Comparison of ENCODE assay signal across 23 cellular contexts in genomic region chr2:3280683-3281520, GRCh38.
DNase-seq lines count a peak whose midpoint lies in the region; ATAC-seq, FAIRE-seq and TF ChIP-seq lines count a peak whose summit lies in the region.
"Had no signal": no experiment of that assay in that cellular context is flagged by ENCODE, and none has a peak within 500 bp of the region (broad histone marks: within the 10 kb centered on the region; RNA-seq: fewer than 3 reads in every experiment).

No MANE protein-coding gene starts in this region.

- ATAC-seq in Right ventricle myocardium superior (ENCODE audit: poor library complexity): no peak
- no peak for ATAC-seq in heart right ventricle
- no peak for ATAC-seq in gastroesophageal sphincter
- ATAC-seq: left cardiac atrium, right cardiac atrium had no signal

- H3K27ac Mint-ChIP-seq in endodermal cell (no peak overlapping the region), neural progenitor cell (peak overlapping the region; percentile 15)
- H3K27ac Mint-ChIP-seq: activated naive CD4-positive, alpha-beta T cell treated with anti-CD3 and anti-CD28 coated beads, Interleukin-2, amount 50 U/mL, for 24 hours; naive B cell had no signal

- 96% methylated on average over 13 of the region's 13 CpGs for WGBS in heart right ventricle, 2 donors
- WGBS in endodermal cell (ENCODE audit: insufficient coverage in 1 of 2, insufficient read length in 1 of 2), 2 experiments: 92 to 95% methylated on average over 11 to 13 of the region's 13 CpGs
- 46 to 52% methylated on average over 10 to 13 of the region's 13 CpGs for WGBS in thyroid gland, 2 donors
- 67 to 97% methylated on average over 1 to 6 of the region's 13 CpGs for WGBS in gastroesophageal sphincter (ENCODE audit: low coverage in 1 of 2), 2 donors

- H4K20me1 ChIP-seq in neural progenitor cell (ENCODE audit: low read depth): peaks cover 39% of the 10 kb centered on the region

- H3K4me3 Mint-ChIP-seq in endodermal cell: no peak overlapping the region
- H3K4me3 Mint-ChIP-seq in neural progenitor cell: no peak overlapping the region
- H3K4me3 Mint-ChIP-seq: activated CD4-positive, alpha-beta T cell treated with anti-CD3 and anti-CD28 coated beads, Interleukin-2, amount 10 ng/mL, durations not matched to agents 24 days and 14 days; activated naive CD4-positive, alpha-beta T cell treated with anti-CD3 and anti-CD28 coated beads, Interleukin-2, amount 50 U/mL, for 24 hours; central memory CD8-positive, alpha-beta T cell had no signal

- DNase-seq in Right ventricle myocardium superior (peak; percentile 25), heart right ventricle (no peak), endodermal cell (peak; percentile 24), neural progenitor cell (ENCODE audit: low spot score) (no peak), thyroid gland (peak; percentile 88 to 91), SKM-1 (lab: John Stamatoyannopoulos, UW; ENCODE audit: unreplicated experiment) (no peak), urothelium cell line (ENCODE audit: low spot score) (no peak)
- DNase-seq: activated CD4-positive, alpha-beta T cell treated with anti-CD3 and anti-CD28 coated beads, Interleukin-2, amount 10 ng/mL, durations not matched to agents 24 days and 14 days; BE2C; GOT3; left cardiac atrium; mesendoderm; naive B cell; NCI-H187; NCI-H69; T-helper 9 cell; WERI-Rb-1 had no signal

- H3K79me2 ChIP-seq in neural progenitor cell (ENCODE audit: low read depth): peaks cover 2% of the 10 kb centered on the region

- H3F3A ChIP-seq in neural progenitor cell (ENCODE audit: low read depth): no peaks in the 10 kb centered on the region

- H3K36me3 ChIP-seq in heart right ventricle (no peaks in the 10 kb centered on the region), endodermal cell (ENCODE audit: control insufficient read depth, insufficient read depth, low read length) (no peaks in the 10 kb centered on the region), neural progenitor cell (no peaks in the 10 kb centered on the region), thyroid gland (no peaks in the 10 kb centered on the region), gastroesophageal sphincter (peaks cover 0 to 7% of the 10 kb centered on the region in 2 donors)
- H3K36me3 ChIP-seq: BE2C had no signal

- H3K4me3 ChIP-seq in heart right ventricle: no peak overlapping the region
- no peak overlapping the region for H3K4me3 ChIP-seq in endodermal cell (ENCODE audit: low read length)
- H3K4me3 ChIP-seq in neural progenitor cell: no peak overlapping the region
- no peak overlapping the region for H3K4me3 ChIP-seq in thyroid gland (replicated peaks in 1 of 3)
- H3K4me3 ChIP-seq in gastroesophageal sphincter: no peak overlapping the region

- no peak overlapping the region for H3K4me2 ChIP-seq in neural progenitor cell

- H2AFZ ChIP-seq in neural progenitor cell (replicated peaks): no peak overlapping the region

- no peaks in the 10 kb centered on the region for H3K9me3 Mint-ChIP-seq in endodermal cell
- H3K9me3 Mint-ChIP-seq in neural progenitor cell: no peaks in the 10 kb centered on the region
- H3K9me3 Mint-ChIP-seq: activated CD4-positive, alpha-beta T cell treated with anti-CD3 and anti-CD28 coated beads, Interleukin-2, amount 10 ng/mL, durations not matched to agents 24 days and 14 days; activated naive CD4-positive, alpha-beta T cell treated with anti-CD3 and anti-CD28 coated beads, Interleukin-2, amount 50 U/mL, for 24 hours; central memory CD8-positive, alpha-beta T cell had no signal

- H3K36me3 Mint-ChIP-seq in endodermal cell (ENCODE audit: low read depth) (peaks cover 2% of the 10 kb centered on the region), neural progenitor cell (peaks cover 4% of the 10 kb centered on the region)

- no peak for FAIRE-seq in urothelium cell line (lab: Jason Lieb, UNC)

- no peak overlapping the region for H3K9ac ChIP-seq in endodermal cell (ENCODE audit: extremely low read depth, low read length, poor library complexity, severe bottlenecking)
- no peak overlapping the region for H3K9ac ChIP-seq in neural progenitor cell

- H3K27me3 ChIP-seq in heart right ventricle (no peaks in the 10 kb centered on the region), endodermal cell (ENCODE audit: control insufficient read depth, insufficient read depth, low read length, poor library complexity, severe bottlenecking) (no peaks in the 10 kb centered on the region), neural progenitor cell (no peaks in the 10 kb centered on the region), thyroid gland (no peaks in the 10 kb centered on the region), gastroesophageal sphincter (no peaks in the 10 kb centered on the region)
- H3K27me3 ChIP-seq: BE2C, dorsolateral prefrontal cortex had no signal

- H3K27ac ChIP-seq in heart right ventricle (no peak overlapping the region), endodermal cell (ENCODE audit: low read depth, low read length) (no peak overlapping the region), neural progenitor cell (no peak overlapping the region), thyroid gland (peak overlapping the region; percentile 68 to 81 (median 80)), gastroesophageal sphincter (no peak overlapping the region)
- H3K27ac ChIP-seq: RWPE1, WERI-Rb-1 had no signal

- TF ChIP-seq EP300 in gastroesophageal sphincter (IDR thresholded peaks at IDR 0.05): no peak

- H3K9me3 ChIP-seq in heart right ventricle (peaks cover 0 to 14% (median 3%) of the 10 kb centered on the region in 11 donors), endodermal cell (ENCODE audit: control insufficient read depth, low read length) (peaks cover 2% of the 10 kb centered on the region), neural progenitor cell (ENCODE audit: low read depth) (no peaks in the 10 kb centered on the region), thyroid gland (no peaks in the 10 kb centered on the region), gastroesophageal sphincter (peaks cover 0 to 5% (median 0%) of the 10 kb centered on the region in 3 donors)
- H3K9me3 ChIP-seq: BE2C had no signal

- no peak for TF ChIP-seq CTCF in heart right ventricle (IDR thresholded peaks at IDR 0.05)
- TF ChIP-seq CTCF in endodermal cell (conservative IDR thresholded peaks at IDR 0.05): no peak
- TF ChIP-seq CTCF in neural progenitor cell (IDR thresholded peaks at IDR 0.05): no peak
- TF ChIP-seq CTCF in thyroid gland (IDR thresholded peaks at IDR 0.05): peak in 4 of 6 experiments; percentile 30 to 61 (median 50)
- TF ChIP-seq CTCF in gastroesophageal sphincter (IDR thresholded peaks at IDR 0.05): no peak

- H3K27me3 Mint-ChIP-seq in endodermal cell (ENCODE audit: insufficient read depth) (no peaks in the 10 kb centered on the region), neural progenitor cell (ENCODE audit: insufficient read depth, low read depth) (peaks cover 5% of the 10 kb centered on the region)
- H3K27me3 Mint-ChIP-seq: activated CD4-positive, alpha-beta T cell treated with anti-CD3 and anti-CD28 coated beads, Interleukin-2, amount 10 ng/mL, durations not matched to agents 24 days and 14 days; activated naive CD4-positive, alpha-beta T cell treated with anti-CD3 and anti-CD28 coated beads, Interleukin-2, amount 50 U/mL, for 24 hours; central memory CD8-positive, alpha-beta T cell; naive B cell had no signal

- H3K4me1 Mint-ChIP-seq in endodermal cell (no peaks in the 10 kb centered on the region), neural progenitor cell (peaks cover 31% of the 10 kb centered on the region)
- H3K4me1 Mint-ChIP-seq: activated naive CD4-positive, alpha-beta T cell treated with anti-CD3 and anti-CD28 coated beads, Interleukin-2, amount 50 U/mL, for 24 hours had no signal

- TF ChIP-seq POLR2A in thyroid gland (IDR thresholded peaks at IDR 0.05) (no peak), gastroesophageal sphincter (IDR thresholded peaks at IDR 0.05) (no peak)

- H3K4me1 ChIP-seq in heart right ventricle (peaks cover 0 to 8% (median 3%) of the 10 kb centered on the region in 9 donors), endodermal cell (ENCODE audit: control insufficient read depth, insufficient read depth, low read length) (no peaks in the 10 kb centered on the region), neural progenitor cell (no peaks in the 10 kb centered on the region), thyroid gland (peaks cover 21 to 53% of the 10 kb centered on the region in 2 donors), gastroesophageal sphincter (peaks cover 0 to 18% (median 0%) of the 10 kb centered on the region in 3 donors)

- intact Hi-C loops in Right ventricle myocardium superior (cut with DNase I): no loop called here
- intact Hi-C loops in heart right ventricle (cut with DNase I): no loop called here
- intact Hi-C loops in thyroid gland (cut with DNase I): loop anchor here (10.0 kb wide), 1 partner anchor 86 kb away; no protein-coding TSS in a partner anchor

Comparison
In these comparisons a context has a peak if more than half of its experiments do, and no peak if none do; other contexts are left out.
1. DNase-seq: peak in Right ventricle myocardium superior (single experiment), endodermal cell (single experiment) and thyroid gland (2 of 2); none in heart right ventricle (0 of 2), neural progenitor cell (single experiment), SKM-1 (single experiment) and urothelium cell line (single experiment).
2. H3K27ac ChIP-seq: peak in thyroid gland (3 of 3); none in heart right ventricle (0 of 10), endodermal cell (single experiment), neural progenitor cell (single experiment) and gastroesophageal sphincter (0 of 4).
3. CTCF ChIP-seq: peak in thyroid gland (4 of 6); none in heart right ventricle (0 of 9), endodermal cell (single experiment), neural progenitor cell (single experiment) and gastroesophageal sphincter (0 of 4).